6 cellular contexts compared by ENCODE assay signal in genomic region chr18:41064916-41065315, GRCh38.
"Had no signal": no experiment of that assay in that cellular context is flagged by ENCODE, and none has a peak within 500 bp of the region (broad histone marks: within the 10 kb centered on the region; RNA-seq: fewer than 3 reads in every experiment).

No MANE protein-coding gene starts in this region.

- H3K36me3 Mint-ChIP-seq: IgD-negative memory B cell had no signal

- DNase-seq: IMR-90, KBM-7, KG1 had no signal

- H3K4me1 Mint-ChIP-seq: IgD-negative memory B cell had no signal

- H3K27ac Mint-ChIP-seq: IgD-negative memory B cell had no signal

- FAIRE-seq: HepG2, K562 had no signal

- H3K4me3 Mint-ChIP-seq: IgD-negative memory B cell had no signal

- ATAC-seq: HepG2, K562 had no signal

- H3K27me3 Mint-ChIP-seq: IgD-negative memory B cell had no signal
